Comparison of ENCODE assay signal across 1 cellular context in the genomic region with DNA sequence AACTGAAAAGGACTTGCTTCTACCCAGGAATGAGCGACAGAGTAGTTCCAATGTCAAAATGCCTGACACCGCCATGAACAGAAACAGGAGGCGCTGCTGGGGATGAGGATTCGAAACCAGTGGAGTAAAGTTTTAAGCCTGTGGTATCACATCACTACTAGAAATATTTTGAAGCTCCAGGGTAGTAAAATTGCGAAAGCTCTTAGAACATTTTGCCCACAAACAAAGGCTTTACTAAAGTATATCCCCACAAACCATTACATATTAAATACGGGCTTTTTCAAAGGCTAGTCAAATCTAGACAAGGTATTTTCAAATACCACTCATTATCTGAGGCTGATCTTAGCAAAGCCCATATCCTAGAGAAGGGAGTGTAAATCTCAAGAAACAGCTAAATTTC.
TF ChIP-seq lines count a peak whose summit lies in the region.

No MANE protein-coding gene starts in this region.

TF ChIP-seq in IMR-90, 13 proteins besides CTCF, POLR2A, EP300 and RAD21:
- TF ChIP-seq CEBPB (IDR thresholded peaks at IDR 0.05; ENCODE audit: low read depth, low read length) (peak; percentile 27; the same call in 1 of the 2 replicates), RFX5 (IDR thresholded peaks at IDR 0.05; ENCODE audit: low read depth, low read length) (no peak)
